Comparison of ENCODE assay signal across 8 cellular contexts in the genomic region with DNA sequence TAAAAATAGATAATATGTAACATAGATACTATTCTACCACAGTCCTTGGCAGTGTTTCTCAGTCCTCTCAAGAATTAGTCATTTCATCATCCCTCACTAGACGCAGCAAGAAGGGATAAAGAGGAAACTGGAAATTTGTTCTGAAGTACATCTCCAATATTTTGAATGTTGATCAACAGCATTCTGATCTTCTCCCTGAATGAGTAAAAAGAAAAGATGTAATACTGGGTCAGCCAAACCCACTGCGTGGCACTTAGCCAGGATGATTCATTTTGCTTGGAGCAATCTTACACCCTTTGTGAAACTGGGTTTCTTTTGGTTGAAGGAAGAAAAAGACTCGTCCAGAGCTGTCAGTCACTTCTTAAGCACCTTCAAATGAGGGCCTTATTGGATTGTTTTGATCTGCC. TPM values are rescaled to one million over a fixed set of nuclear protein-coding genes. Genes with fewer than 3 reads are reported as not detected.
A peak's percentile ranks its signal among the peaks of the same experiment; 100 is the strongest.
DNase-seq lines count a peak whose midpoint lies in the region; ATAC-seq, FAIRE-seq and TF ChIP-seq lines count a peak whose summit lies in the region.

No MANE protein-coding gene starts in this region.

- DNase-seq in GM18507 (ENCODE audit: extremely low spot score, insufficient read length, low read depth) (no peak), WTC11 (ENCODE audit: low spot score) (no peak), fibroblast of the conjunctiva (ENCODE audit: low read depth) (peak; percentile 96), sciatic nerve (ENCODE audit: low spot score) (peak; percentile 83), nephron progenitor cell (no peak), NCI-H128 (lab: John Stamatoyannopoulos, UW; ENCODE audit: unreplicated experiment) (no peak)

- H3K4me3 Mint-ChIP-seq in WTC11 = no peak overlapping the region
- H3K4me3 Mint-ChIP-seq in nephron progenitor cell = no peak overlapping the region

- peak overlapping the region; percentile 94 for H3K27ac Mint-ChIP-seq in WTC11
- no peak overlapping the region for H3K27ac Mint-ChIP-seq in nephron progenitor cell

- POLR2A ChIA-PET in WTC11 (lab: Charles Lee) = no interaction called here

- intact Hi-C loops in sciatic nerve (cut with DNase I) = no loop called here

- no peaks in the 10 kb centered on the region for H3K9me3 Mint-ChIP-seq in WTC11
- H3K9me3 Mint-ChIP-seq in nephron progenitor cell = no peaks in the 10 kb centered on the region

- TF ChIP-seq CTCF in WTC11 (IDR thresholded peaks at IDR 0.05) (no peak), nephron progenitor cell (IDR thresholded peaks at IDR 0.05) (no peak)

- ATAC-seq in HG03280 (IDR thresholded peaks at IDR 0.05; ENCODE audit: unreplicated experiment) (peak; percentile 50), WTC11 (no peak), sciatic nerve (peak; percentile 90), HG03039 (IDR thresholded peaks at IDR 0.05; ENCODE audit: unreplicated experiment) (no peak)

- FAIRE-seq in GM18507 (lab: Jason Lieb, UNC) = peak; percentile 59

- H3K27me3 Mint-ChIP-seq in WTC11 (ENCODE audit: low read depth) = no peaks in the 10 kb centered on the region
- H3K27me3 Mint-ChIP-seq in nephron progenitor cell (ENCODE audit: low read depth, poor library complexity) = no peaks in the 10 kb centered on the region

- H3K4me1 Mint-ChIP-seq in WTC11 (peaks cover 36% of the 10 kb centered on the region), nephron progenitor cell (peaks cover 36% of the 10 kb centered on the region)

- CTCF ChIA-PET in WTC11 (lab: Charles Lee) = interaction anchor here (1.0 to 1.6 kb wide), 3 partner anchors 83 to 200 kb away, joined by 4 to 5 read pairs (median 5); no protein-coding TSS in a partner anchor

- H3K36me3 Mint-ChIP-seq in WTC11 (no peaks in the 10 kb centered on the region), nephron progenitor cell (ENCODE audit: low read depth) (peaks cover 5% of the 10 kb centered on the region)

TF ChIP-seq in WTC11, 78 proteins besides CTCF, POLR2A, EP300 and RAD21:
- TF ChIP-seq CREM (CRISPR knock-in tag; IDR thresholded peaks at IDR 0.05) (no peak), ZNF671 (CRISPR knock-in tag; IDR thresholded peaks at IDR 0.05) (no peak), ZBTB21 (CRISPR knock-in tag; IDR thresholded peaks at IDR 0.05; ENCODE audit: borderline replicate concordance) (no peak), NR1H2 (CRISPR knock-in tag; IDR thresholded peaks at IDR 0.05) (no peak), JUN (CRISPR knock-in tag; IDR thresholded peaks at IDR 0.05) (no peak), FOXK1 (CRISPR knock-in tag; IDR thresholded peaks at IDR 0.05) (no peak), ZNF232 (CRISPR knock-in tag; IDR thresholded peaks at IDR 0.05) (no peak), ELF4 (CRISPR knock-in tag; IDR thresholded peaks at IDR 0.05; ENCODE audit: low read depth) (no peak)
- TF ChIP-seq, protein P1, sequence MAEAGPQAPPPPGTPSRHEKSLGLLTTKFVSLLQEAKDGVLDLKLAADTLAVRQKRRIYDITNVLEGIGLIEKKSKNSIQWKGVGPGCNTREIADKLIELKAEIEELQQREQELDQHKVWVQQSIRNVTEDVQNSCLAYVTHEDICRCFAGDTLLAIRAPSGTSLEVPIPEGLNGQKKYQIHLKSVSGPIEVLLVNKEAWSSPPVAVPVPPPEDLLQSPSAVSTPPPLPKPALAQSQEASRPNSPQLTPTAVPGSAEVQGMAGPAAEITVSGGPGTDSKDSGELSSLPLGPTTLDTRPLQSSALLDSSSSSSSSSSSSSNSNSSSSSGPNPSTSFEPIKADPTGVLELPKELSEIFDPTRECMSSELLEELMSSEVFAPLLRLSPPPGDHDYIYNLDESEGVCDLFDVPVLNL (CRISPR knock-in tag; IDR thresholded peaks at IDR 0.05; ENCODE audit: borderline replicate concordance, low read depth) = no peak
- TF ChIP-seq, protein P2, sequence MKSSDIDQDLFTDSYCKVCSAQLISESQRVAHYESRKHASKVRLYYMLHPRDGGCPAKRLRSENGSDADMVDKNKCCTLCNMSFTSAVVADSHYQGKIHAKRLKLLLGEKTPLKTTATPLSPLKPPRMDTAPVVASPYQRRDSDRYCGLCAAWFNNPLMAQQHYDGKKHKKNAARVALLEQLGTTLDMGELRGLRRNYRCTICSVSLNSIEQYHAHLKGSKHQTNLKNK (CRISPR knock-in tag; IDR thresholded peaks at IDR 0.05) = no peak
- TF ChIP-seq, protein P3, sequence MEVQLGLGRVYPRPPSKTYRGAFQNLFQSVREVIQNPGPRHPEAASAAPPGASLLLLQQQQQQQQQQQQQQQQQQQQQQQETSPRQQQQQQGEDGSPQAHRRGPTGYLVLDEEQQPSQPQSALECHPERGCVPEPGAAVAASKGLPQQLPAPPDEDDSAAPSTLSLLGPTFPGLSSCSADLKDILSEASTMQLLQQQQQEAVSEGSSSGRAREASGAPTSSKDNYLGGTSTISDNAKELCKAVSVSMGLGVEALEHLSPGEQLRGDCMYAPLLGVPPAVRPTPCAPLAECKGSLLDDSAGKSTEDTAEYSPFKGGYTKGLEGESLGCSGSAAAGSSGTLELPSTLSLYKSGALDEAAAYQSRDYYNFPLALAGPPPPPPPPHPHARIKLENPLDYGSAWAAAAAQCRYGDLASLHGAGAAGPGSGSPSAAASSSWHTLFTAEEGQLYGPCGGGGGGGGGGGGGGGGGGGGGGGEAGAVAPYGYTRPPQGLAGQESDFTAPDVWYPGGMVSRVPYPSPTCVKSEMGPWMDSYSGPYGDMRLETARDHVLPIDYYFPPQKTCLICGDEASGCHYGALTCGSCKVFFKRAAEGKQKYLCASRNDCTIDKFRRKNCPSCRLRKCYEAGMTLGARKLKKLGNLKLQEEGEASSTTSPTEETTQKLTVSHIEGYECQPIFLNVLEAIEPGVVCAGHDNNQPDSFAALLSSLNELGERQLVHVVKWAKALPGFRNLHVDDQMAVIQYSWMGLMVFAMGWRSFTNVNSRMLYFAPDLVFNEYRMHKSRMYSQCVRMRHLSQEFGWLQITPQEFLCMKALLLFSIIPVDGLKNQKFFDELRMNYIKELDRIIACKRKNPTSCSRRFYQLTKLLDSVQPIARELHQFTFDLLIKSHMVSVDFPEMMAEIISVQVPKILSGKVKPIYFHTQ (CRISPR knock-in tag; IDR thresholded peaks at IDR 0.05) = no peak
- TF ChIP-seq, protein P4, sequence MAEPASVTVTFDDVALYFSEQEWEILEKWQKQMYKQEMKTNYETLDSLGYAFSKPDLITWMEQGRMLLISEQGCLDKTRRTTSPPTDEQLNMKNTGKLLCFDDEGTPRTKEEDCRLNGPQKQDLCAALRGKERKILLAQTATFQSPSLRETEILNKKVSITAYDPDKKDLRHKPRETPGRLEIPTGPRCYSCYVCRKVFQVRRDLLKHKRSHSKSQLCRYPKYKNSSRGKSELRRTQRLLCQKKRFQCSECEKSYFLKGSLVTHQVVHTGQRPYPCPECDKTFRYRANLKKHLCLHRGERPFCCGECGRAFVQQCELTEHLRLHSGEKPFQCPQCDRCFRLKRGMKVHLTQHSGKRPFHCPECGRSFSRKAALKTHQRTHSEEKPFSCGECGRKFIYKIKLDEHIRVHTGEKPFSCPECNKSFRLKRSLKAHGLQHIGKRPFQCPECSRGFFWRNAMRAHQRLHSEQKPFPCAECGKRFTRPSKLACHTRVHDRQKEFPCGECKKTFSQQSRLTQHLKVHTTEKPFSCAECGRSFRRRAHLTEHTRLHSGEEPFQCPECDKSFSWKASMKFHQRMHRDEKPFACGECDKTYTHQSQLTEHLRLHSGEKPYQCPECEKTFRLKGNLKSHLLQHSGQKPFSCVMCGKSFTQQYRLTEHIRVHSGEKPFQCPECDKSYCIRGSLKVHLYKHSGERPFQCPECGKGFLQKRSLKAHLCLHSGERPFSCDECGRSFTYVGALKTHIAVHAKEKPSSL (CRISPR knock-in tag; conservative IDR thresholded peaks at IDR 0.05) = no peak
- TF ChIP-seq, protein P5, sequence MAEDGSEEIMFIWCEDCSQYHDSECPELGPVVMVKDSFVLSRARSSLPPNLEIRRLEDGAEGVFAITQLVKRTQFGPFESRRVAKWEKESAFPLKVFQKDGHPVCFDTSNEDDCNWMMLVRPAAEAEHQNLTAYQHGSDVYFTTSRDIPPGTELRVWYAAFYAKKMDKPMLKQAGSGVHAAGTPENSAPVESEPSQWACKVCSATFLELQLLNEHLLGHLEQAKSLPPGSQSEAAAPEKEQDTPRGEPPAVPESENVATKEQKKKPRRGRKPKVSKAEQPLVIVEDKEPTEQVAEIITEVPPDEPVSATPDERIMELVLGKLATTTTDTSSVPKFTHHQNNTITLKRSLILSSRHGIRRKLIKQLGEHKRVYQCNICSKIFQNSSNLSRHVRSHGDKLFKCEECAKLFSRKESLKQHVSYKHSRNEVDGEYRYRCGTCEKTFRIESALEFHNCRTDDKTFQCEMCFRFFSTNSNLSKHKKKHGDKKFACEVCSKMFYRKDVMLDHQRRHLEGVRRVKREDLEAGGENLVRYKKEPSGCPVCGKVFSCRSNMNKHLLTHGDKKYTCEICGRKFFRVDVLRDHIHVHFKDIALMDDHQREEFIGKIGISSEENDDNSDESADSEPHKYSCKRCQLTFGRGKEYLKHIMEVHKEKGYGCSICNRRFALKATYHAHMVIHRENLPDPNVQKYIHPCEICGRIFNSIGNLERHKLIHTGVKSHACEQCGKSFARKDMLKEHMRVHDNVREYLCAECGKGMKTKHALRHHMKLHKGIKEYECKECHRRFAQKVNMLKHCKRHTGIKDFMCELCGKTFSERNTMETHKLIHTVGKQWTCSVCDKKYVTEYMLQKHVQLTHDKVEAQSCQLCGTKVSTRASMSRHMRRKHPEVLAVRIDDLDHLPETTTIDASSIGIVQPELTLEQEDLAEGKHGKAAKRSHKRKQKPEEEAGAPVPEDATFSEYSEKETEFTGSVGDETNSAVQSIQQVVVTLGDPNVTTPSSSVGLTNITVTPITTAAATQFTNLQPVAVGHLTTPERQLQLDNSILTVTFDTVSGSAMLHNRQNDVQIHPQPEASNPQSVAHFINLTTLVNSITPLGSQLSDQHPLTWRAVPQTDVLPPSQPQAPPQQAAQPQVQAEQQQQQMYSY (CRISPR knock-in tag; IDR thresholded peaks at IDR 0.05) = no peak
- TF ChIP-seq, protein P6, sequence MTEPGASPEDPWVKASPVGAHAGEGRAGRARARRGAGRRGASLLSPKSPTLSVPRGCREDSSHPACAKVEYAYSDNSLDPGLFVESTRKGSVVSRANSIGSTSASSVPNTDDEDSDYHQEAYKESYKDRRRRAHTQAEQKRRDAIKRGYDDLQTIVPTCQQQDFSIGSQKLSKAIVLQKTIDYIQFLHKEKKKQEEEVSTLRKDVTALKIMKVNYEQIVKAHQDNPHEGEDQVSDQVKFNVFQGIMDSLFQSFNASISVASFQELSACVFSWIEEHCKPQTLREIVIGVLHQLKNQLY (CRISPR knock-in tag; IDR thresholded peaks at IDR 0.05) = no peak

RNA-seq across cellular contexts. Expression of a gene that starts 54.1 kb away (rescaled TPM):
- total RNA-seq in WTC11 (2021) (27.0 to 31.2 TPM (median 28.8 TPM) in 3 replicates), sciatic nerve (26.1 TPM)

RNA-seq across cellular contexts. Expression of a gene that starts 54.2 kb away (rescaled TPM):
- total RNA-seq in WTC11 (2021) = 2.7 to 5.0 TPM (median 4.7 TPM) in 3 replicates
- total RNA-seq in sciatic nerve = 1.5 TPM

Comparison
In these comparisons a context has a peak if more than half of its experiments do, and no peak if none do; other contexts are left out.
1. DNase-seq: peak in fibroblast of the conjunctiva (single experiment) and sciatic nerve (single experiment); none in GM18507 (single experiment), WTC11 (single experiment), nephron progenitor cell (single experiment) and NCI-H128 (single experiment).
2. ATAC-seq: peak in HG03280 (single experiment) and sciatic nerve (single experiment); none in WTC11 (single experiment) and HG03039 (single experiment).